Comparison of ENCODE assay signal across 2 cellular contexts in the genomic region with DNA sequence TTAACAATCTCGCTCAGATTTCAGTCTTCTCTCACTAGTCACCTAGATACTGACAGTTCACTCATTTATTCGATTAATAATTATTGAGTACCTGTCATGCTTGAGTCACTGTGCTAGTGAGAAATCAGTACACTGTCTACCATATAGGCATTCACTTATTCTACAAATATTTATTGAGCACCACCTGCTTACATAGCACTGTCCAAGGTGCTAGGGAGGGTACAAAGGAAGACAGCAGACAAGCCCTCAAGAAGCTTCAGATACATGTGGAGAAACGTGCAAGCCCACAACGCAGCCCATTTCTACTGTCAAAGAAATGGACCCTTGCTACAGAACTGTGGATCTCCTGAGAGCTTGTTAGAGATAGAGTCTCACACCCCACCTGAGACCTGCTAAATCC.
A peak's percentile ranks its signal among the peaks of the same experiment; 100 is the strongest.
TF ChIP-seq lines count a peak whose summit lies in the region.

No MANE protein-coding gene starts in this region.

TF ChIP-seq in HepG2, 621 proteins besides CTCF, POLR2A, EP300 and RAD21 (continued from another document):
- 0 out of 2 replicates have a peak, but pooled peaks have one; percentile 37 for TF ChIP-seq ZKSCAN8 (CRISPR knock-in tag; IDR thresholded peaks at IDR 0.05; ENCODE audit: borderline replicate concordance)
- no peak for TF ChIP-seq U2AF1 (optimal IDR thresholded peaks at IDR 0.05; ENCODE audit: low read depth, low read length)
- no peak for TF ChIP-seq HCFC1 (IDR thresholded peaks at IDR 0.05; ENCODE audit: low read depth, low read length)
- TF ChIP-seq ZNF629 (CRISPR knock-in tag; conservative IDR thresholded peaks at IDR 0.05), result no peak
- TF ChIP-seq NFE2L2 (IDR thresholded peaks at IDR 0.05; ENCODE audit: low read length), result no peak
- peak; percentile 12 to 85 for TF ChIP-seq REST (IDR thresholded peaks at IDR 0.05; ENCODE audit: borderline replicate concordance in 1 of 2, low read depth in 1 of 2, low read length in 2 of 2)
- TF ChIP-seq RNF2 (conservative IDR thresholded peaks at IDR 0.05; ENCODE audit: low read depth), result no peak
- TF ChIP-seq RBFOX2 (IDR thresholded peaks at IDR 0.05; ENCODE audit: low read depth, low read length), result no peak
- TF ChIP-seq ZNF879 (CRISPR knock-in tag; IDR thresholded peaks at IDR 0.05), result no peak
- peak; percentile 62; the same call in 1 of the 2 replicates for TF ChIP-seq MIER2 (CRISPR knock-in tag; IDR thresholded peaks at IDR 0.05)
- TF ChIP-seq NR0B2 (CRISPR knock-in tag; IDR thresholded peaks at IDR 0.05), result no peak

TF ChIP-seq in Ishikawa, 13 proteins besides CTCF, POLR2A, EP300 and RAD21 (continued from another document):
- TF ChIP-seq USF1 (IDR thresholded peaks at IDR 0.05), result no peak
